In the genomic region with DNA sequence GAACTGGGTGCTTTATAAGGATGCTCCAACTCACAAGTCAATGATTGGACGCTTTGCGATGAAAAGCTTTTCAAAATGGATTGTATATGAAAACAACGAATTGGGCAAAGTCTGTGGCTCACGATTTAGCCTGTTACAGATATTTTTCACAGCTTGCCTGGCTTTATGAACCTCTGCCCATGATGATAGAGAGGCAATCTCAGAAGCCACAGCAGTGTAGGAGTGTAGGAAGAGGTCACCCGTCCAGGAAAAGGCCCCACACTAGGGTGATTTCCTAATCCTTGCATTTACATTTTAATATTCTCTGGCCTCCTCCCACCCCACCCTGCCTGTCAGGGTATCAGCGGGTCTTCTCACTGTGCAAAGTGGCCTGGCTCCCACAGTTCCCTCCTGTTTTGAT, we compare ENCODE assay signal across 17 cellular contexts.
A peak's percentile ranks its signal among the peaks of the same experiment; 100 is the strongest.
DNase-seq lines count a peak whose midpoint lies in the region; TF ChIP-seq lines count a peak whose summit lies in the region.
"Had no signal": no experiment of that assay in that cellular context is flagged by ENCODE, and none has a peak within 500 bp of the region (broad histone marks: within the 10 kb centered on the region; RNA-seq: fewer than 3 reads in every experiment).

No MANE protein-coding gene starts in this region.

- no peak overlapping the region for H2BK5ac ChIP-seq in mesendoderm (ENCODE audit: low read length)

- H2AK5ac ChIP-seq in mesendoderm (ENCODE audit: low read length) = no peak overlapping the region

- H3K9ac ChIP-seq in mesendoderm (ENCODE audit: low read length) = no peak overlapping the region
- H3K9ac ChIP-seq: SK-N-SH had no signal

- no peak overlapping the region for H3K4ac ChIP-seq in mesendoderm (ENCODE audit: low read depth, low read length)

- H3K79me2 ChIP-seq in mesendoderm (ENCODE audit: control insufficient read depth, insufficient read depth, low read length) = no peaks in the 10 kb centered on the region

- H2BK15ac ChIP-seq in mesendoderm (replicated peaks; ENCODE audit: low read depth) = no peak overlapping the region

- peak; percentile 20 for DNase-seq in SIG-M5 treated with dmso at 0.1 percent for 504 hours (lab: John Stamatoyannopoulos, UW; ENCODE audit: unreplicated experiment)
- DNase-seq in SIG-M5 (lab: John Stamatoyannopoulos, UW) = no peak
- peak; percentile 13 for DNase-seq in NOMO-1 treated with DMSO at 0.1 percent for 48 hours (lab: John Stamatoyannopoulos, UW; ENCODE audit: unreplicated experiment)
- peak; percentile 36 for DNase-seq in fibroblast of pulmonary artery (ENCODE audit: low read depth)
- no peak for DNase-seq in mesendoderm
- DNase-seq in hypothalamus (lab: John Stamatoyannopoulos, UW) = no peak
- DNase-seq in H7 = no peak
- DNase-seq in amniotic stem cell (lab: John Stamatoyannopoulos, UW) = no peak
- DNase-seq: 8988T; Caco-2; CD4-positive, CD25-positive, alpha-beta regulatory T cell; NCI-H1048; NCI-H1436 treated with DMSO at 0.1 percent for 48 hours; NCI-H2029; NCI-H526; SK-N-SH had no signal

- H4K5ac ChIP-seq in mesendoderm (ENCODE audit: low read length) = no peak overlapping the region

- WGBS in mesendoderm (ENCODE audit: extremely low coverage, insufficient coverage, low lambda C conversion rate) = no CpG with 5 or more reads among the region's 6 CpGs

- no peaks in the 10 kb centered on the region for H3K4me1 ChIP-seq in mesendoderm (ENCODE audit: control insufficient read depth, low read depth, low read length)
- H3K4me1 ChIP-seq: Caco-2 had no signal

- TF ChIP-seq CTCF in fibroblast of pulmonary artery (IDR thresholded peaks at IDR 0.05; ENCODE audit: low read length, missing control alignments) = no peak

- no peak overlapping the region for H3K4me2 ChIP-seq in mesendoderm (ENCODE audit: low read length)
- H3K4me2 ChIP-seq: SK-N-SH had no signal

- no peak overlapping the region for H2BK120ac ChIP-seq in mesendoderm (ENCODE audit: low read depth, low read length)

- no peaks in the 10 kb centered on the region for H3K36me3 ChIP-seq in mesendoderm (ENCODE audit: control insufficient read depth, insufficient read depth, low read length)
- peaks cover 3% of the 10 kb centered on the region for H3K36me3 ChIP-seq in H7 (replicated peaks; ENCODE audit: control insufficient read depth, insufficient read depth, low read length)

- H4K8ac ChIP-seq in mesendoderm (ENCODE audit: low read depth, low read length) = no peak overlapping the region

- no peak overlapping the region for H3K18ac ChIP-seq in mesendoderm (ENCODE audit: low read length)

- no peaks in the 10 kb centered on the region for H3K79me1 ChIP-seq in mesendoderm (ENCODE audit: low read length)

- H3K23ac ChIP-seq in mesendoderm (ENCODE audit: low read length) = no peak overlapping the region

- H3K27me3 ChIP-seq in mesendoderm (ENCODE audit: insufficient read depth, low read length, poor library complexity) = no peaks in the 10 kb centered on the region
- H3K27me3 ChIP-seq in H7 (ENCODE audit: control insufficient read depth, insufficient read depth, low read length) = no peaks in the 10 kb centered on the region

- H3K27ac ChIP-seq in mesendoderm (ENCODE audit: low read depth, low read length) = no peak overlapping the region

- no peak overlapping the region for H3K4me3 ChIP-seq in fibroblast of pulmonary artery (replicated peaks; ENCODE audit: low read depth, low read length)
- H3K4me3 ChIP-seq in mesendoderm (ENCODE audit: low read length) = no peak overlapping the region
- no peak overlapping the region for H3K4me3 ChIP-seq in H7 (ENCODE audit: insufficient read depth, low read depth, low read length)
- H3K4me3 ChIP-seq: GM12878 had no signal

- H3K56ac ChIP-seq in mesendoderm (ENCODE audit: low read length) = no peak overlapping the region

Comparison
In these comparisons a context has a peak if more than half of its experiments do, and no peak if none do; other contexts are left out.
1. DNase-seq: peak in SIG-M5 treated with dmso at 0.1 percent for 504 hours (single experiment), NOMO-1 treated with DMSO at 0.1 percent for 48 hours (single experiment) and fibroblast of pulmonary artery (single experiment); none in SIG-M5 (single experiment), mesendoderm (single experiment), hypothalamus (0 of 51), H7 (single experiment) and amniotic stem cell (single experiment).